In the genomic region with DNA sequence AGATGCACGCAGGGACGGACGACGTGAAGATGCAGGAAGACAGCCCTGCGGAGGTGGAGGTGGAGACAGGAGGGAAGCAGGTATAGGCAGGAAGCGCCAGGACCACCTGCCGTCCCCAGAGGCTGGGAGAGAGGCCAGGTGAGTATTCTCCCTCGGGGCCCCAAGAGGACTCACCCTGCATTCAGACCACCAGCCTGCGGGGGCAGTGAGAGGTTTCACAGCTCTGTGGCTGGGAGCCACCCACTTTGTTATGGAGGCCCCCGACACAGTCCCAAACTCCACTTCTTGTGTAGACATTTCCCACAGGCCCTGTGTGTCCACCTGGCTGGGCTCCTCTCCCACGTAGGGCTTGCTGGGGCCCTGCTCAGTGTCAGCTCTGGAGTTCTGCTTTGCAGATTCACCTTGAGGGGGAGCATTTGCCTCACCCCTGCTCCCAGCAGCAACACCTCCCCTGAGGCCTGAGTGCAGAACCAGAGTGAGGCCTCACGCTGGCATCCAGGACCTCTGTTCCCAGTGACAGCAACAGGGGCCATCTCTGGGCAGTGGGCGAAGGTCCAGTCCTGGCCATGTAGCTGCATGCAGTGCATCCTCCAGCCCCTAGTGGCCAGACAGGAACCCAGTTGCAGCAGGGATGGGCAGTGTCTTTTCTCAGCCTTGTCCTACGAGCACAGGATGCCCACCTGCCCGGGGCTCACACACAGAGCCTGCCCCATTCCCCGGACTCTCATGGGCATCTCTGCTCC, we compare ENCODE assay signal across 10 cellular contexts.
DNase-seq lines count a peak whose midpoint lies in the region; ATAC-seq, FAIRE-seq and TF ChIP-seq lines count a peak whose summit lies in the region.
"Had no signal": no experiment of that assay in that cellular context is flagged by ENCODE, and none has a peak within 500 bp of the region (broad histone marks: within the 10 kb centered on the region; RNA-seq: fewer than 3 reads in every experiment).

No MANE protein-coding gene starts in this region.

- intact Hi-C loops in left ventricle myocardium superior (cut with micrococcal nuclease) = no loop called here

- H3K9me3 Mint-ChIP-seq in stimulated activated memory B cell treated with anti-CD40 and anti-IgM and Interleukin-4, amounts not matched to agents 10 μg/mL and 1 μg/mL and 100 μg/mL, for 72 hours = peaks cover 8% of the 10 kb centered on the region

- DNase-seq in ACHN (peak; percentile 27), H54 (ENCODE audit: insufficient read length, low spot score) (peak; percentile 59), UCSD-AML1 (lab: John Stamatoyannopoulos, UW; ENCODE audit: unreplicated experiment) (peak; percentile 30), iPS-NIHi11 (ENCODE audit: low spot score) (peak; percentile 69), activated gamma-delta T cell treated with Interleukin-2 at 50 U/mL for 16 hours (no peak), left ventricle myocardium superior (no peak), GM20000 (ENCODE audit: low spot score) (no peak)
- DNase-seq: colonic mucosa, testis had no signal

- no peak for FAIRE-seq in H54 (lab: Jason Lieb, UNC)

- H3K36me3 Mint-ChIP-seq in stimulated activated memory B cell treated with anti-CD40 and anti-IgM and Interleukin-4, amounts not matched to agents 10 μg/mL and 1 μg/mL and 100 μg/mL, for 72 hours = peaks cover 7% of the 10 kb centered on the region

- no peak for TF ChIP-seq CTCF in GM20000 (IDR thresholded peaks at IDR 0.05; ENCODE audit: extremely low read depth, missing control alignments)

- TF ChIP-seq POLR2A in H54 (IDR thresholded peaks at IDR 0.05; ENCODE audit: low read depth, low read length) = no peak

- in situ Hi-C loops in ACHN (cut with HindIII; ENCODE audit: low pct_ligation_motif_present, low pct_unique_long_range_greater_than_20kb, low sequenced_read_pairs) = no loop called here

- no peak for ATAC-seq in left ventricle myocardium superior
- ATAC-seq in stimulated activated memory B cell treated with anti-CD40 and anti-IgM and Interleukin-4, amounts not matched to agents 10 μg/mL and 1 μg/mL and 100 μg/mL, for 72 hours = no peak

- H3K4me1 Mint-ChIP-seq in stimulated activated memory B cell treated with anti-CD40 and anti-IgM and Interleukin-4, amounts not matched to agents 10 μg/mL and 1 μg/mL and 100 μg/mL, for 72 hours = peaks cover 30% of the 10 kb centered on the region

- no peak overlapping the region for H3K27ac Mint-ChIP-seq in stimulated activated memory B cell treated with anti-CD40 and anti-IgM and Interleukin-4, amounts not matched to agents 10 μg/mL and 1 μg/mL and 100 μg/mL, for 72 hours

- H3K27me3 Mint-ChIP-seq in stimulated activated memory B cell treated with anti-CD40 and anti-IgM and Interleukin-4, amounts not matched to agents 10 μg/mL and 1 μg/mL and 100 μg/mL, for 72 hours = peaks cover 72% of the 10 kb centered on the region

- no peak overlapping the region for H3K4me3 Mint-ChIP-seq in stimulated activated memory B cell treated with anti-CD40 and anti-IgM and Interleukin-4, amounts not matched to agents 10 μg/mL and 1 μg/mL and 100 μg/mL, for 72 hours

Comparison
In these comparisons a context has a peak if more than half of its experiments do, and no peak if none do; other contexts are left out.
1. DNase-seq: peak in ACHN (single experiment), H54 (single experiment), UCSD-AML1 (single experiment) and iPS-NIHi11 (single experiment); none in activated gamma-delta T cell treated with Interleukin-2 at 50 U/mL for 16 hours (single experiment), left ventricle myocardium superior (single experiment) and GM20000 (single experiment).